ENCODE assay signal across 40 cellular contexts in the genomic region with DNA sequence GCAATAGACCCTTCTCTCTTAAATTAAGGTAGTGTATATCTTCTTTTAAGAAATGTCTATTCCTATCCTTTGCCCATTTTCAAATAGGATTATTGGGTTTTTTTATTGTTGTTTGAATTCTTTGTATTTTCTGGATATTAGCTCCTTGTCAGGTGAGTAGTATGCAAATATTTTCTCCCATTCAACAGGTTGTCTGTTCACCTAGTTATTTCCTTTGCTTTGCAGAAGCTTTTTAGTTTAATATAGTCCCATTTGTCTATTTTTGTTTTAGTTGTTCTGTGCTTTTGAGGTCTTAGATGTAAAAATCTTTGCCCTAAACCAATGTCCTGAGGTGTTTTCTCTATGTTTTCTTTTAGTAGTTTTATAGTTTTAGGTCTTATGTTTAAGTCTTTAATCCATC.
"Had no signal": no experiment of that assay in that cellular context is flagged by ENCODE, and none has a peak within 500 bp of the region (broad histone marks: within the 10 kb centered on the region; RNA-seq: fewer than 3 reads in every experiment).

No MANE protein-coding gene starts in this region.

- DNase-seq: activated effector memory CD4-positive, alpha-beta T cell treated with anti-CD3 and anti-CD28 coated beads, Interleukin-2, amount 50 U/mL, for 16 hours; activated effector memory CD4-positive, alpha-beta T cell treated with Interleukin-2 at 50 U/mL for 16 hours; activated gamma-delta T cell; activated gamma-delta T cell treated with Interleukin-2 at 50 U/mL for 16 hours; activated naive CD4-positive, alpha-beta T cell; activated naive CD4-positive, alpha-beta T cell treated with anti-CD3 and anti-CD28 coated beads for 36 hours; activated naive CD4-positive, alpha-beta T cell treated with anti-CD3 and anti-CD28 coated beads, Interleukin-2, amount 10 ng/mL, durations not matched to agents 7 days and 5 days; activated naive CD4-positive, alpha-beta T cell treated with anti-CD3 and anti-CD28 coated beads, Interleukin-2, amount 50 U/mL, for 16 hours; activated naive CD4-positive, alpha-beta T cell treated with Interleukin-2 at 50 U/mL for 16 hours; activated naive CD8-positive, alpha-beta T cell treated with anti-CD3 and anti-CD28 coated beads for 36 hours; activated naive CD8-positive, alpha-beta T cell treated with anti-CD3 and anti-CD28 coated beads, Interleukin-2, amount 10 ng/mL, durations not matched to agents 7 days and 5 days; activated naive CD8-positive, alpha-beta T cell treated with anti-CD3 and anti-CD28 coated beads, Interleukin-2, amount 50 U/mL, for 24 hours; activated T-cell treated with anti-CD3 and anti-CD28 coated beads for 4 hours; activated T-cell treated with anti-CD3 and anti-CD28 coated beads, Interleukin-2, amount 50 U/mL, for 1 hour; activated T-cell treated with anti-CD3 and anti-CD28 coated beads, Interleukin-2, amount 50 U/mL, for 24 hours; activated T-cell treated with anti-CD3 and anti-CD28 coated beads, Interleukin-2, amount 50 U/mL, for 4 hours; activated T-cell treated with anti-CD3 and anti-CD28 coated beads, Interleukin-2, amount 50 U/mL, for 48 hours; activated T-cell treated with anti-CD3 and anti-CD28 coated beads, Interleukin-2, amount 50 U/mL, for 72 hours; adrenal gland; amniotic stem cell; amygdala; anterior cingulate cortex; aorta; body of pancreas; brain microvascular endothelial cell; caudate nucleus; central memory CD4-positive, alpha-beta T cell; cerebellar nuclear complex had no signal

- H3K36me3 ChIP-seq: adrenal gland, ascending aorta, brain microvascular endothelial cell, breast epithelium, cardiac muscle cell had no signal

- ATAC-seq: activated naive CD4-positive, alpha-beta T cell treated with anti-CD3 and anti-CD28 coated beads, Interleukin-2, amount 50 U/mL, for 72 hours; activated naive CD8-positive, alpha-beta T cell treated with anti-CD3 and anti-CD28 coated beads, Interleukin-2, amount 50 U/mL, for 24 hours; activated T-cell treated with anti-CD3 and anti-CD28 coated beads, Interleukin-2, amount 50 U/mL, for 4 hours; activated T-cell treated with anti-CD3 and anti-CD28 coated beads, Interleukin-2, amount 50 U/mL, for 72 hours; activated T-helper 17 cell treated with anti-CD3 and anti-CD28 coated beads, Interleukin-2, amount 50 U/mL, for 72 hours; body of pancreas had no signal

- H3K27ac Mint-ChIP-seq: activated naive CD4-positive, alpha-beta T cell treated with anti-CD3 and anti-CD28 coated beads for 36 hours; activated naive CD4-positive, alpha-beta T cell treated with anti-CD3 and anti-CD28 coated beads, Interleukin-2, amount 10 ng/mL, durations not matched to agents 7 days and 5 days; activated naive CD4-positive, alpha-beta T cell treated with anti-CD3 and anti-CD28 coated beads, Interleukin-2, amount 50 U/mL, for 24 hours; activated naive CD4-positive, alpha-beta T cell treated with anti-CD3 and anti-CD28 coated beads, Interleukin-2, amount 50 U/mL, for 72 hours; activated naive CD8-positive, alpha-beta T cell; activated naive CD8-positive, alpha-beta T cell treated with anti-CD3 and anti-CD28 coated beads for 36 hours; activated naive CD8-positive, alpha-beta T cell treated with anti-CD3 and anti-CD28 coated beads, Interleukin-2, amount 10 ng/mL, durations not matched to agents 7 days and 5 days; activated naive CD8-positive, alpha-beta T cell treated with anti-CD3 and anti-CD28 coated beads, Interleukin-2, amount 50 U/mL, for 24 hours; activated T-cell treated with anti-CD3 and anti-CD28 coated beads, Interleukin-2, amount 50 U/mL, for 24 hours; activated T-cell treated with anti-CD3 and anti-CD28 coated beads, Interleukin-2, amount 50 U/mL, for 72 hours; activated T-helper 1 cell treated with anti-CD3 and anti-CD28 coated beads, Interleukin-12 subunit alpha, Interleukin-12 subunit beta, Interleukin-2, Interleukin-4 antibody, amounts not matched to agents 30 ng/mL and 10 ng/mL and 1 ng/mL, durations not matched to agents 14 hours and 24 hours and 36 hours; activated T-helper 17 cell treated with anti-CD3 and anti-CD28 coated beads, Interleukin-2, amount 50 U/mL, for 72 hours; activated T-helper 2 cell treated with anti-CD3 and anti-CD28 coated beads, Interferon-gamma antibody, Interleukin-2, Interleukin-4, amounts not matched to agents 10 μg/mL and 5 μg/mL and 100 μg/mL, durations not matched to agents 14 hours and 24 hours and 36 hours had no signal

- H3K9me3 ChIP-seq: adrenal gland, ascending aorta, body of pancreas, breast epithelium had no signal

- H3K4me1 ChIP-seq: ascending aorta, body of pancreas, breast epithelium had no signal

- H3K4me3 Mint-ChIP-seq: activated naive CD4-positive, alpha-beta T cell treated with anti-CD3 and anti-CD28 coated beads for 36 hours; activated naive CD4-positive, alpha-beta T cell treated with anti-CD3 and anti-CD28 coated beads, Interleukin-2, amount 10 ng/mL, durations not matched to agents 7 days and 5 days; activated naive CD4-positive, alpha-beta T cell treated with anti-CD3 and anti-CD28 coated beads, Interleukin-2, amount 50 U/mL, for 24 hours; activated naive CD8-positive, alpha-beta T cell; activated naive CD8-positive, alpha-beta T cell treated with anti-CD3 and anti-CD28 coated beads for 36 hours; activated naive CD8-positive, alpha-beta T cell treated with anti-CD3 and anti-CD28 coated beads, Interleukin-2, amount 10 ng/mL, durations not matched to agents 7 days and 5 days; activated naive CD8-positive, alpha-beta T cell treated with anti-CD3 and anti-CD28 coated beads, Interleukin-2, amount 50 U/mL, for 24 hours; activated T-cell treated with anti-CD3 and anti-CD28 coated beads, Interleukin-2, amount 50 U/mL, for 24 hours; activated T-cell treated with anti-CD3 and anti-CD28 coated beads, Interleukin-2, amount 50 U/mL, for 4 hours; activated T-cell treated with anti-CD3 and anti-CD28 coated beads, Interleukin-2, amount 50 U/mL, for 72 hours; activated T-helper 1 cell treated with anti-CD3 and anti-CD28 coated beads, Interleukin-12 subunit alpha, Interleukin-12 subunit beta, Interleukin-2, Interleukin-4 antibody, amounts not matched to agents 30 ng/mL and 10 ng/mL and 1 ng/mL, durations not matched to agents 14 hours and 24 hours and 36 hours; activated T-helper 17 cell treated with anti-CD3 and anti-CD28 coated beads, Interleukin-2, amount 50 U/mL, for 72 hours; brain; central memory CD8-positive, alpha-beta T cell had no signal

- H3K27me3 Mint-ChIP-seq: activated naive CD4-positive, alpha-beta T cell treated with anti-CD3 and anti-CD28 coated beads, Interleukin-2, amount 10 ng/mL, durations not matched to agents 7 days and 5 days; activated naive CD4-positive, alpha-beta T cell treated with anti-CD3 and anti-CD28 coated beads, Interleukin-2, amount 50 U/mL, for 24 hours; activated naive CD8-positive, alpha-beta T cell; activated naive CD8-positive, alpha-beta T cell treated with anti-CD3 and anti-CD28 coated beads for 36 hours; activated naive CD8-positive, alpha-beta T cell treated with anti-CD3 and anti-CD28 coated beads, Interleukin-2, amount 10 ng/mL, durations not matched to agents 7 days and 5 days; activated naive CD8-positive, alpha-beta T cell treated with anti-CD3 and anti-CD28 coated beads, Interleukin-2, amount 50 U/mL, for 24 hours; activated T-cell treated with anti-CD3 and anti-CD28 coated beads, Interleukin-2, amount 50 U/mL, for 24 hours; activated T-helper 17 cell treated with anti-CD3 and anti-CD28 coated beads, Interleukin-2, amount 50 U/mL, for 72 hours; brain; central memory CD8-positive, alpha-beta T cell had no signal

- FAIRE-seq: bronchial epithelial cell had no signal

- H3K9me3 Mint-ChIP-seq: activated naive CD4-positive, alpha-beta T cell treated with anti-CD3 and anti-CD28 coated beads for 36 hours; activated naive CD4-positive, alpha-beta T cell treated with anti-CD3 and anti-CD28 coated beads, Interleukin-2, amount 10 ng/mL, durations not matched to agents 7 days and 5 days; activated naive CD4-positive, alpha-beta T cell treated with anti-CD3 and anti-CD28 coated beads, Interleukin-2, amount 50 U/mL, for 24 hours; activated naive CD4-positive, alpha-beta T cell treated with anti-CD3 and anti-CD28 coated beads, Interleukin-2, amount 50 U/mL, for 72 hours; activated naive CD8-positive, alpha-beta T cell treated with anti-CD3 and anti-CD28 coated beads for 36 hours; activated naive CD8-positive, alpha-beta T cell treated with anti-CD3 and anti-CD28 coated beads, Interleukin-2, amount 50 U/mL, for 24 hours; activated T-cell treated with anti-CD3 and anti-CD28 coated beads, Interleukin-2, amount 50 U/mL, for 24 hours; activated T-cell treated with anti-CD3 and anti-CD28 coated beads, Interleukin-2, amount 50 U/mL, for 4 hours; activated T-cell treated with anti-CD3 and anti-CD28 coated beads, Interleukin-2, amount 50 U/mL, for 72 hours; activated T-helper 1 cell treated with anti-CD3 and anti-CD28 coated beads, Interleukin-12 subunit alpha, Interleukin-12 subunit beta, Interleukin-2, Interleukin-4 antibody, amounts not matched to agents 30 ng/mL and 10 ng/mL and 1 ng/mL, durations not matched to agents 14 hours and 24 hours and 36 hours; activated T-helper 17 cell treated with anti-CD3 and anti-CD28 coated beads, Interleukin-2, amount 50 U/mL, for 72 hours; activated T-helper 2 cell treated with anti-CD3 and anti-CD28 coated beads, Interferon-gamma antibody, Interleukin-2, Interleukin-4, amounts not matched to agents 10 μg/mL and 5 μg/mL and 100 μg/mL, durations not matched to agents 14 hours and 24 hours and 36 hours; brain; central memory CD8-positive, alpha-beta T cell had no signal

- H3K4me3 ChIP-seq: adrenal gland, ascending aorta, body of pancreas, breast epithelium, cardiac muscle cell had no signal

- H3K4me1 Mint-ChIP-seq: activated naive CD4-positive, alpha-beta T cell treated with anti-CD3 and anti-CD28 coated beads, Interleukin-2, amount 10 ng/mL, durations not matched to agents 7 days and 5 days; activated naive CD4-positive, alpha-beta T cell treated with anti-CD3 and anti-CD28 coated beads, Interleukin-2, amount 50 U/mL, for 24 hours; activated naive CD8-positive, alpha-beta T cell treated with anti-CD3 and anti-CD28 coated beads, Interleukin-2, amount 10 ng/mL, durations not matched to agents 7 days and 5 days; activated T-helper 17 cell treated with anti-CD3 and anti-CD28 coated beads, Interleukin-2, amount 50 U/mL, for 72 hours; central memory CD8-positive, alpha-beta T cell had no signal

- H3K27ac ChIP-seq: adrenal gland, ascending aorta, body of pancreas, brain microvascular endothelial cell, breast epithelium, cardiac muscle cell had no signal

- H3K36me3 Mint-ChIP-seq: activated naive CD4-positive, alpha-beta T cell treated with anti-CD3 and anti-CD28 coated beads, Interleukin-2, amount 10 ng/mL, durations not matched to agents 7 days and 5 days; activated naive CD4-positive, alpha-beta T cell treated with anti-CD3 and anti-CD28 coated beads, Interleukin-2, amount 50 U/mL, for 72 hours; brain had no signal
